Comparison of ENCODE assay signal across 2 cellular contexts in the genomic region with DNA sequence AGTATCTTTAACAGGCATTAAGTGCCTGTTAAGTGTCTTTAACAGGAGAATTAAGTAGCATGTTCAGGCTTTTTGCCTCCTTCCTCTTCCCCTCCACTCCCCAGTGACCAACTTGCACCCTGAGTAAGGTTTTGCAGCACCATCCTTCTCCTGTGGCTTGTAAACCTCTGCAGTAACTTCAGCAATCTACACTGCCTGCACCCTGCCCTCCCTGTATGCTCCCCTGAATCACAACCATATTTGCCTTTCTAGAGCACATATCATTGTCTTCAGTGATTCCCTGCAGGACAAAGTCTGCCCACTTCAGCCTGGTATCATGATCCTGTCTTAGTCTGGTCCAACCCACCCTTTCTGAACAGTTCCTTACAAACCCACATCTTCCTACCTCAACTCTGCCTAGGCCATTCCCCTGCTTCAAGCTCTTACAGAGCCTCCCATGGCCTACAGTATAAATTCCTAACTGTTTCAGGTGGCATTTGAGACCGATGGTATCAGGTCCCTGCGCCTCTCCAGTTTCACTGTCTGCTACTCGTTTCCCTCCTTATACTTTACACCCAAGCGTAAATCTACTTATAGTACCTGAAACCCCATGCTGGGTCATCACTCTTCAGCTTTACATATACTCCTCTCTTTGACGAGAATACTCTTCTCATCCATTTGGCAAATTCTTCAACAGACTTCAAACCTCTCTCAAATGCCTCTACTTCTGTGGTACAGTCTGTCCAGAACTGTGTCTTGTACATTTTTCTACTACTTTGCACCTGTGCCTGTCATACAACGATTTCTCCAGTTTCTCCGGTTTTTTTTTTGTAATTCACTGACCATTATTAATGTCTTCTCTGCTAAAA.
TF ChIP-seq lines count a peak whose summit lies in the region.

No MANE protein-coding gene starts in this region.

TF ChIP-seq in liver, 16 proteins besides CTCF, POLR2A, EP300 and RAD21 (continued from another document):
- TF ChIP-seq, protein P1, sequence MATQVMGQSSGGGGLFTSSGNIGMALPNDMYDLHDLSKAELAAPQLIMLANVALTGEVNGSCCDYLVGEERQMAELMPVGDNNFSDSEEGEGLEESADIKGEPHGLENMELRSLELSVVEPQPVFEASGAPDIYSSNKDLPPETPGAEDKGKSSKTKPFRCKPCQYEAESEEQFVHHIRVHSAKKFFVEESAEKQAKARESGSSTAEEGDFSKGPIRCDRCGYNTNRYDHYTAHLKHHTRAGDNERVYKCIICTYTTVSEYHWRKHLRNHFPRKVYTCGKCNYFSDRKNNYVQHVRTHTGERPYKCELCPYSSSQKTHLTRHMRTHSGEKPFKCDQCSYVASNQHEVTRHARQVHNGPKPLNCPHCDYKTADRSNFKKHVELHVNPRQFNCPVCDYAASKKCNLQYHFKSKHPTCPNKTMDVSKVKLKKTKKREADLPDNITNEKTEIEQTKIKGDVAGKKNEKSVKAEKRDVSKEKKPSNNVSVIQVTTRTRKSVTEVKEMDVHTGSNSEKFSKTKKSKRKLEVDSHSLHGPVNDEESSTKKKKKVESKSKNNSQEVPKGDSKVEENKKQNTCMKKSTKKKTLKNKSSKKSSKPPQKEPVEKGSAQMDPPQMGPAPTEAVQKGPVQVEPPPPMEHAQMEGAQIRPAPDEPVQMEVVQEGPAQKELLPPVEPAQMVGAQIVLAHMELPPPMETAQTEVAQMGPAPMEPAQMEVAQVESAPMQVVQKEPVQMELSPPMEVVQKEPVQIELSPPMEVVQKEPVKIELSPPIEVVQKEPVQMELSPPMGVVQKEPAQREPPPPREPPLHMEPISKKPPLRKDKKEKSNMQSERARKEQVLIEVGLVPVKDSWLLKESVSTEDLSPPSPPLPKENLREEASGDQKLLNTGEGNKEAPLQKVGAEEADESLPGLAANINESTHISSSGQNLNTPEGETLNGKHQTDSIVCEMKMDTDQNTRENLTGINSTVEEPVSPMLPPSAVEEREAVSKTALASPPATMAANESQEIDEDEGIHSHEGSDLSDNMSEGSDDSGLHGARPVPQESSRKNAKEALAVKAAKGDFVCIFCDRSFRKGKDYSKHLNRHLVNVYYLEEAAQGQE (IDR thresholded peaks at IDR 0.05): no peak
- TF ChIP-seq SP1 (IDR thresholded peaks at IDR 0.05) (no peak), TAF1 (conservative IDR thresholded peaks at IDR 0.05) (no peak), FOXA2 (IDR thresholded peaks at IDR 0.05) (no peak), GABPA (IDR thresholded peaks at IDR 0.05 in 1 of 2, conservative IDR thresholded peaks at IDR 0.05 in 1 of 2) (no peak), HNF4G (IDR thresholded peaks at IDR 0.05) (no peak)
- TF ChIP-seq, protein P2, sequence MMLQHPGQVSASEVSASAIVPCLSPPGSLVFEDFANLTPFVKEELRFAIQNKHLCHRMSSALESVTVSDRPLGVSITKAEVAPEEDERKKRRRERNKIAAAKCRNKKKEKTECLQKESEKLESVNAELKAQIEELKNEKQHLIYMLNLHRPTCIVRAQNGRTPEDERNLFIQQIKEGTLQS (IDR thresholded peaks at IDR 0.05): no peak

TF ChIP-seq in HepG2, 621 proteins besides CTCF, POLR2A, EP300 and RAD21:
- TF ChIP-seq, protein P3, sequence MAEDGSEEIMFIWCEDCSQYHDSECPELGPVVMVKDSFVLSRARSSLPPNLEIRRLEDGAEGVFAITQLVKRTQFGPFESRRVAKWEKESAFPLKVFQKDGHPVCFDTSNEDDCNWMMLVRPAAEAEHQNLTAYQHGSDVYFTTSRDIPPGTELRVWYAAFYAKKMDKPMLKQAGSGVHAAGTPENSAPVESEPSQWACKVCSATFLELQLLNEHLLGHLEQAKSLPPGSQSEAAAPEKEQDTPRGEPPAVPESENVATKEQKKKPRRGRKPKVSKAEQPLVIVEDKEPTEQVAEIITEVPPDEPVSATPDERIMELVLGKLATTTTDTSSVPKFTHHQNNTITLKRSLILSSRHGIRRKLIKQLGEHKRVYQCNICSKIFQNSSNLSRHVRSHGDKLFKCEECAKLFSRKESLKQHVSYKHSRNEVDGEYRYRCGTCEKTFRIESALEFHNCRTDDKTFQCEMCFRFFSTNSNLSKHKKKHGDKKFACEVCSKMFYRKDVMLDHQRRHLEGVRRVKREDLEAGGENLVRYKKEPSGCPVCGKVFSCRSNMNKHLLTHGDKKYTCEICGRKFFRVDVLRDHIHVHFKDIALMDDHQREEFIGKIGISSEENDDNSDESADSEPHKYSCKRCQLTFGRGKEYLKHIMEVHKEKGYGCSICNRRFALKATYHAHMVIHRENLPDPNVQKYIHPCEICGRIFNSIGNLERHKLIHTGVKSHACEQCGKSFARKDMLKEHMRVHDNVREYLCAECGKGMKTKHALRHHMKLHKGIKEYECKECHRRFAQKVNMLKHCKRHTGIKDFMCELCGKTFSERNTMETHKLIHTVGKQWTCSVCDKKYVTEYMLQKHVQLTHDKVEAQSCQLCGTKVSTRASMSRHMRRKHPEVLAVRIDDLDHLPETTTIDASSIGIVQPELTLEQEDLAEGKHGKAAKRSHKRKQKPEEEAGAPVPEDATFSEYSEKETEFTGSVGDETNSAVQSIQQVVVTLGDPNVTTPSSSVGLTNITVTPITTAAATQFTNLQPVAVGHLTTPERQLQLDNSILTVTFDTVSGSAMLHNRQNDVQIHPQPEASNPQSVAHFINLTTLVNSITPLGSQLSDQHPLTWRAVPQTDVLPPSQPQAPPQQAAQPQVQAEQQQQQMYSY (CRISPR knock-in tag; IDR thresholded peaks at IDR 0.05): no peak
TF ChIP-seq in HepG2: peak in this region for 0.
